Comparison of ENCODE assay signal across 15 cellular contexts in genomic region chr1:35184495-35185199, GRCh38. TPM values are rescaled to one million over a fixed set of nuclear protein-coding genes. Genes with fewer than 3 reads are reported as not detected.
DNase-seq lines count a peak whose midpoint lies in the region; ATAC-seq and TF ChIP-seq lines count a peak whose summit lies in the region.
"Had no signal": no experiment of that assay in that cellular context is flagged by ENCODE, and none has a peak within 500 bp of the region (broad histone marks: within the 10 kb centered on the region; RNA-seq: fewer than 3 reads in every experiment).

No MANE protein-coding gene starts in this region.

- H3K9me3 Mint-ChIP-seq in CD8-positive, alpha-beta T cell = no peaks in the 10 kb centered on the region
- H3K9me3 Mint-ChIP-seq in HFFc6 (no peaks in the 10 kb centered on the region; the same call in 1 of the 2 replicates), Caco-2 (ENCODE audit: unreplicated experiment) (no peaks in the 10 kb centered on the region)
- H3K9me3 Mint-ChIP-seq in activated naive CD8-positive, alpha-beta T cell treated with anti-CD3 and anti-CD28 coated beads, Interleukin-2, amount 10 ng/mL, durations not matched to agents 7 days and 5 days = no peaks in the 10 kb centered on the region
- no peaks in the 10 kb centered on the region for H3K9me3 Mint-ChIP-seq in naive thymus-derived CD8-positive, alpha-beta T cell

- H3K9me3 ChIP-seq in CD8-positive, alpha-beta T cell (ENCODE audit: low read length) = no peaks in the 10 kb centered on the region
- no peaks in the 10 kb centered on the region for H3K9me3 ChIP-seq in Caco-2
- H3K9me3 ChIP-seq: sigmoid colon, testis had no signal

- CTCF ChIA-PET in CD8-positive, alpha-beta T cell (lab: Charles Lee) = interaction anchor here (1.2 kb wide), 1 partner anchor 18 kb away, joined by 5 read pairs; no protein-coding TSS in a partner anchor
- CTCF ChIA-PET in Caco-2 (lab: Charles Lee) = no interaction called here

- H3K27me3 Mint-ChIP-seq in CD8-positive, alpha-beta T cell (ENCODE audit: low read depth) = no peaks in the 10 kb centered on the region
- H3K27me3 Mint-ChIP-seq in HFFc6 (ENCODE audit: insufficient read depth) (peaks cover 2% of the 10 kb centered on the region; the same call in 1 of the 2 replicates), Caco-2 (ENCODE audit: insufficient read depth, unreplicated experiment) (no peaks in the 10 kb centered on the region)
- H3K27me3 Mint-ChIP-seq in activated naive CD8-positive, alpha-beta T cell treated with anti-CD3 and anti-CD28 coated beads, Interleukin-2, amount 10 ng/mL, durations not matched to agents 7 days and 5 days = no peaks in the 10 kb centered on the region
- H3K27me3 Mint-ChIP-seq in naive thymus-derived CD8-positive, alpha-beta T cell = no peaks in the 10 kb centered on the region

- no peak for TF ChIP-seq CTCF in CD8-positive, alpha-beta T cell (IDR thresholded peaks at IDR 0.05)
- TF ChIP-seq CTCF in HFFc6 (IDR thresholded peaks at IDR 0.05) = no peak
- TF ChIP-seq CTCF in Caco-2 (IDR thresholded peaks at IDR 0.05; ENCODE audit: insufficient read depth in 1 of 2, low read depth in 1 of 2, low read length in 1 of 2, severe bottlenecking in 1 of 2, unreplicated experiment in 1 of 2) = no peak

- DNase-seq in CD8-positive, alpha-beta T cell = no peak
- DNase-seq in HFFc6 (no peak), Caco-2 (no peak), COLO668 (lab: John Stamatoyannopoulos, UW; ENCODE audit: unreplicated experiment) (no peak)
- DNase-seq in activated naive CD8-positive, alpha-beta T cell treated with anti-CD3 and anti-CD28 coated beads, Interleukin-2, amount 10 ng/mL, durations not matched to agents 7 days and 5 days = no peak
- DNase-seq in naive thymus-derived CD8-positive, alpha-beta T cell = peak in 1 of 10 donors; percentile 4
- DNase-seq: activated CD4-positive, alpha-beta T cell treated with anti-CD3 and anti-CD28 coated beads, Interleukin-2, amount 50 U/mL, for 48 hours; AML-193; DMS79; effector CD8-positive, alpha-beta T cell; occipital lobe; PC-3; sigmoid colon; testis had no signal

- H3K4me1 ChIP-seq in CD8-positive, alpha-beta T cell (ENCODE audit: insufficient read depth, low read length) = peaks cover 96% of the 10 kb centered on the region
- H3K4me1 ChIP-seq in Caco-2 = peaks cover 39% of the 10 kb centered on the region

- peaks cover 92% of the 10 kb centered on the region for H3K4me1 Mint-ChIP-seq in CD8-positive, alpha-beta T cell (ENCODE audit: low read depth)
- H3K4me1 Mint-ChIP-seq in HFFc6 (ENCODE audit: low read depth) (peaks cover 90% of the 10 kb centered on the region), Caco-2 (ENCODE audit: low read depth, unreplicated experiment) (peaks cover 33% of the 10 kb centered on the region)
- peaks cover 71% of the 10 kb centered on the region for H3K4me1 Mint-ChIP-seq in activated naive CD8-positive, alpha-beta T cell treated with anti-CD3 and anti-CD28 coated beads, Interleukin-2, amount 10 ng/mL, durations not matched to agents 7 days and 5 days
- H3K4me1 Mint-ChIP-seq in naive thymus-derived CD8-positive, alpha-beta T cell = peaks cover 41 to 98% (median 97%) of the 10 kb centered on the region in 4 donors

- intact Hi-C loops in CD8-positive, alpha-beta T cell (cut with DNase I, micrococcal nuclease) = loop anchor here in 1 of 2 experiments (10.0 kb wide), 1 partner anchor 970 kb away; the partner anchor contains the start of gene MAP7D1
- intact Hi-C loops in Caco-2 (cut with micrococcal nuclease; ENCODE audit: unreplicated experiment) = no loop called here

- H3K4me3 ChIP-seq in CD8-positive, alpha-beta T cell (ENCODE audit: low read depth, low read length) = no peak overlapping the region
- H3K4me3 ChIP-seq in Caco-2 (ENCODE audit: low read depth, low read length) = no peak overlapping the region
- H3K4me3 ChIP-seq: sigmoid colon, testis had no signal

- ATAC-seq in CD8-positive, alpha-beta T cell = no peak
- no peak for ATAC-seq in activated naive CD8-positive, alpha-beta T cell treated with anti-CD3 and anti-CD28 coated beads, Interleukin-2, amount 10 ng/mL, durations not matched to agents 7 days and 5 days (ENCODE audit: low read depth)
- ATAC-seq in naive thymus-derived CD8-positive, alpha-beta T cell = no peak
- ATAC-seq in GM21390 (IDR thresholded peaks at IDR 0.05; ENCODE audit: unreplicated experiment) = no peak
- ATAC-seq: PC-3 had no signal

- POLR2A ChIA-PET in CD8-positive, alpha-beta T cell (lab: Charles Lee) = interaction anchor here (2.2 kb wide), 1 partner anchor 12 kb away, joined by 7 read pairs; no protein-coding TSS in a partner anchor
- POLR2A ChIA-PET in activated naive CD8-positive, alpha-beta T cell treated with anti-CD3 and anti-CD28 coated beads, Interleukin-2, amount 10 ng/mL, durations not matched to agents 7 days and 5 days (lab: Charles Lee) = interaction anchor here (1.2 kb wide), 1 partner anchor 9 kb away, joined by 3 read pairs; the partner anchor contains the start of gene SFPQ
- POLR2A ChIA-PET in naive thymus-derived CD8-positive, alpha-beta T cell (lab: Charles Lee) = interaction anchor here (0.6 to 1.1 kb wide), 2 partner anchors 8 to 182 kb away, joined by 3 to 4 read pairs; partner anchors contain the start of gene SFPQ
- POLR2A ChIA-PET in Caco-2 (lab: Charles Lee) = no interaction called here

- H3K27ac Mint-ChIP-seq in CD8-positive, alpha-beta T cell = peak overlapping the region; percentile 23
- no peak overlapping the region for H3K27ac Mint-ChIP-seq in HFFc6
- peak overlapping the region; percentile 64 for H3K27ac Mint-ChIP-seq in activated naive CD8-positive, alpha-beta T cell treated with anti-CD3 and anti-CD28 coated beads, Interleukin-2, amount 10 ng/mL, durations not matched to agents 7 days and 5 days
- H3K27ac Mint-ChIP-seq in naive thymus-derived CD8-positive, alpha-beta T cell = peak overlapping the region in 7 of 10 donors; percentile 40 to 83 (median 58)
- no peak overlapping the region for H3K27ac Mint-ChIP-seq in Caco-2 (ENCODE audit: unreplicated experiment)

- H3K36me3 Mint-ChIP-seq in CD8-positive, alpha-beta T cell = peaks cover 97% of the 10 kb centered on the region
- H3K36me3 Mint-ChIP-seq in HFFc6 (ENCODE audit: low read depth) = peaks cover 94% of the 10 kb centered on the region
- peaks cover 71% of the 10 kb centered on the region for H3K36me3 Mint-ChIP-seq in activated naive CD8-positive, alpha-beta T cell treated with anti-CD3 and anti-CD28 coated beads, Interleukin-2, amount 10 ng/mL, durations not matched to agents 7 days and 5 days
- peaks cover 11 to 100% (median 57%) of the 10 kb centered on the region in 3 donors for H3K36me3 Mint-ChIP-seq in naive thymus-derived CD8-positive, alpha-beta T cell
- peaks cover 99% of the 10 kb centered on the region for H3K36me3 Mint-ChIP-seq in Caco-2 (ENCODE audit: insufficient read depth, unreplicated experiment)

- peaks cover 96% of the 10 kb centered on the region for H3K36me3 ChIP-seq in CD8-positive, alpha-beta T cell (ENCODE audit: insufficient read depth, low read length)
- no peaks in the 10 kb centered on the region; the same call in 1 of the 2 replicates for H3K36me3 ChIP-seq in Caco-2 (ENCODE audit: control insufficient read depth, insufficient read depth, low read length)

- H3K4me3 Mint-ChIP-seq in CD8-positive, alpha-beta T cell = peak overlapping the region; percentile 31
- H3K4me3 Mint-ChIP-seq in HFFc6 (peak overlapping the region; percentile 24; the same call in 1 of the 2 replicates), Caco-2 (ENCODE audit: unreplicated experiment) (no peak overlapping the region)
- H3K4me3 Mint-ChIP-seq in activated naive CD8-positive, alpha-beta T cell treated with anti-CD3 and anti-CD28 coated beads, Interleukin-2, amount 10 ng/mL, durations not matched to agents 7 days and 5 days = peak overlapping the region; percentile 22
- peak overlapping the region in 7 of 10 donors; percentile 9 to 59 (median 31) for H3K4me3 Mint-ChIP-seq in naive thymus-derived CD8-positive, alpha-beta T cell

- BruUV-seq in Caco-2 (replicated peaks; lab: Mats Ljungman, UMichigan) = no TSS peak

- no peak overlapping the region for H3K27ac ChIP-seq in CD8-positive, alpha-beta T cell (ENCODE audit: low read depth, low read length)
- H3K27ac ChIP-seq: sigmoid colon, testis had no signal

- H3K27me3 ChIP-seq in CD8-positive, alpha-beta T cell (ENCODE audit: insufficient read depth, low read length) = no peaks in the 10 kb centered on the region
- no peaks in the 10 kb centered on the region for H3K27me3 ChIP-seq in Caco-2 (replicated peaks; ENCODE audit: control insufficient read depth, insufficient read depth, low read length)
- H3K27me3 ChIP-seq: sigmoid colon, testis had no signal

RNA-seq across cellular contexts. Expression of gene SFPQ, which starts 8.3 kb away (rescaled TPM):
- total RNA-seq in CD8-positive, alpha-beta T cell = 100 to 1,000 TPM; 801 to 841 TPM
- total RNA-seq in HFFc6 (2021; fragmentation: NEBNext Ultra II Directional; extraction: Animal tissue kit (Norgen Biotek cat#: 25700)) = 100 to 1,000 TPM; 144 to 254 (median 222) TPM
- total RNA-seq in activated naive CD8-positive, alpha-beta T cell treated with anti-CD3 and anti-CD28 coated beads, Interleukin-2, amount 10 ng/mL, durations not matched to agents 7 days and 5 days = 100 to 1,000 TPM; 338 to 348 TPM
- 100 to 1,000 TPM; 400 to 418 TPM for total RNA-seq in naive thymus-derived CD8-positive, alpha-beta T cell
- polyA plus RNA-seq in naive thymus-derived CD8-positive, alpha-beta T cell = 100 to 1,000 TPM in 2 of 3 donors, 10 to 100 TPM in 1; 85.6 to 138 (median 104) TPM
- 274 and 285 TPM in 2 replicates for total RNA-seq in Caco-2 (2022)

Comparison
In these comparisons a context has a peak if more than half of its experiments do, and no peak if none do; other contexts are left out.
1. H3K27ac Mint-ChIP-seq: peak in CD8-positive, alpha-beta T cell (single experiment), activated naive CD8-positive, alpha-beta T cell treated with anti-CD3 and anti-CD28 coated beads, Interleukin-2, amount 10 ng/mL, durations not matched to agents 7 days and 5 days (single experiment) and naive thymus-derived CD8-positive, alpha-beta T cell (7 of 10); none in HFFc6 (single experiment) and Caco-2 (single experiment).